In genomic region chr19:33821871-33822270, GRCh38 we compare ENCODE assay signal across 16 cellular contexts. TPM values are rescaled to one million over a fixed set of nuclear protein-coding genes. Genes with fewer than 3 reads are reported as not detected.
DNase-seq lines count a peak whose midpoint lies in the region; ATAC-seq, FAIRE-seq and TF ChIP-seq lines count a peak whose summit lies in the region.
"Had no signal": no experiment of that assay in that cellular context is flagged by ENCODE, and none has a peak within 500 bp of the region (broad histone marks: within the 10 kb centered on the region; RNA-seq: fewer than 3 reads in every experiment).

No MANE protein-coding gene starts in this region.

- no peak overlapping the region for H3K4me3 Mint-ChIP-seq in activated CD8-positive, alpha-beta memory T cell treated with anti-CD3 and anti-CD28 coated beads, Interleukin-2, amount 10 ng/mL, durations not matched to agents 7 days and 5 days
- no peak overlapping the region for H3K4me3 Mint-ChIP-seq in Calu3 (ENCODE audit: low read depth, unreplicated experiment)
- H3K4me3 Mint-ChIP-seq: activated CD4-positive, alpha-beta T cell treated with anti-CD3 and anti-CD28 coated beads for 36 hours; activated naive CD4-positive, alpha-beta T cell treated with anti-CD3 and anti-CD28 coated beads, Interleukin-2, amount 50 U/mL, for 24 hours had no signal

- FAIRE-seq in keratinocyte (lab: Jason Lieb, UNC), result peak; percentile 48
- FAIRE-seq: colon had no signal

- peak overlapping the region; percentile 20 for H3K4me2 ChIP-seq in keratinocyte (ENCODE audit: control insufficient read depth, extremely low read depth, insufficient read depth, low read depth, low read length)
- H3K4me2 ChIP-seq: A549, SK-N-SH had no signal

- TF ChIP-seq CTCF in RWPE2 (IDR thresholded peaks at IDR 0.05; ENCODE audit: poor library complexity, severe bottlenecking), result no peak
- TF ChIP-seq CTCF in keratinocyte (optimal IDR thresholded peaks at IDR 0.05 in 1 of 3, IDR thresholded peaks at IDR 0.05 in 1 of 3, conservative IDR thresholded peaks at IDR 0.05 in 1 of 3; ENCODE audit: extremely low read depth in 1 of 3, insufficient read depth in 2 of 3, low read length in 3 of 3), result no peak
- no peak for TF ChIP-seq CTCF in Calu3 (IDR thresholded peaks at IDR 0.05; ENCODE audit: unreplicated experiment)

- H2AFZ ChIP-seq in keratinocyte (ENCODE audit: control insufficient read depth, low read length), result no peak overlapping the region

- H3K9ac ChIP-seq in keratinocyte (ENCODE audit: control insufficient read depth, extremely low read depth, insufficient read depth, low read length), result no peak overlapping the region
- H3K9ac ChIP-seq: SK-N-SH had no signal

- H3K9me3 ChIP-seq in RWPE2 (ENCODE audit: severe bottlenecking), result no peaks in the 10 kb centered on the region
- no peaks in the 10 kb centered on the region for H3K9me3 ChIP-seq in keratinocyte (ENCODE audit: control insufficient read depth, low read depth, low read length)
- H3K9me3 ChIP-seq: A549, SK-N-SH, uterus had no signal

- DNase-seq in activated CD8-positive, alpha-beta memory T cell treated with anti-CD3 and anti-CD28 coated beads, Interleukin-2, amount 10 ng/mL, durations not matched to agents 7 days and 5 days, result peak; percentile 25
- no peak for DNase-seq in activated CD8-positive, alpha-beta memory T cell treated with anti-CD3 and anti-CD28 coated beads for 24 hours
- peak; percentile 18 for DNase-seq in EH (ENCODE audit: low read depth)
- no peak for DNase-seq in RWPE2 (ENCODE audit: low spot score)
- DNase-seq in keratinocyte (ENCODE audit: low read depth, low spot score), result no peak
- DNase-seq in NCI-H2081 treated with DMSO at 0.1 percent for 48 hours (lab: John Stamatoyannopoulos, UW), result no peak
- no peak for DNase-seq in Calu3
- no peak for DNase-seq in NCI-H748 treated with DMSO at 0.1 percent for 48 hours (lab: John Stamatoyannopoulos, UW)
- DNase-seq: activated CD4-positive, alpha-beta T cell treated with anti-CD3 and anti-CD28 coated beads for 36 hours; SK-N-SH; stimulated activated CD8-positive, alpha-beta memory T cell treated with anti-CD3 and anti-CD28 coated beads, Interleukin-4, amount 100 ng/mL, for 48 hours; substantia nigra; uterus had no signal

- intact Hi-C loops in Calu3 (cut with micrococcal nuclease; ENCODE audit: unreplicated experiment), result no loop called here

- H3K4me3 ChIP-seq in RWPE2 (ENCODE audit: severe bottlenecking) (no peak overlapping the region), keratinocyte (ENCODE audit: control insufficient read depth in 2 of 3, extremely low read depth in 1 of 3, insufficient read depth in 2 of 3, low read depth in 1 of 3, low read length in 3 of 3) (no peak overlapping the region)
- H3K4me3 ChIP-seq: A549, uterus had no signal

- CTCF ChIA-PET in activated CD8-positive, alpha-beta memory T cell treated with anti-CD3 and anti-CD28 coated beads, Interleukin-2, amount 10 ng/mL, durations not matched to agents 7 days and 5 days (lab: Charles Lee), result interaction anchor here (1.1 to 1.5 kb wide), 2 partner anchors 27 to 44 kb away, joined by 3 to 5 read pairs; no protein-coding TSS in a partner anchor
- CTCF ChIA-PET in Calu3 (lab: Charles Lee), result no interaction called here

- no peaks in the 10 kb centered on the region for H4K20me1 ChIP-seq in keratinocyte (ENCODE audit: control insufficient read depth, extremely low read depth, insufficient read depth, low read length)

- ATAC-seq in activated CD8-positive, alpha-beta memory T cell treated with anti-CD3 and anti-CD28 coated beads, Interleukin-2, amount 10 ng/mL, durations not matched to agents 7 days and 5 days, result no peak
- no peak for ATAC-seq in RWPE2 (ENCODE audit: low read depth)
- ATAC-seq: A549; activated CD4-positive, alpha-beta T cell treated with anti-CD3 and anti-CD28 coated beads for 36 hours had no signal

- H3K79me2 ChIP-seq in keratinocyte (ENCODE audit: control insufficient read depth, insufficient read depth, low read length), result no peaks in the 10 kb centered on the region

- no peaks in the 10 kb centered on the region for H3K36me3 Mint-ChIP-seq in activated CD8-positive, alpha-beta memory T cell treated with anti-CD3 and anti-CD28 coated beads, Interleukin-2, amount 10 ng/mL, durations not matched to agents 7 days and 5 days
- H3K36me3 Mint-ChIP-seq in Calu3 (ENCODE audit: insufficient read depth, unreplicated experiment), result peaks cover 12% of the 10 kb centered on the region
- H3K36me3 Mint-ChIP-seq: activated naive CD4-positive, alpha-beta T cell treated with anti-CD3 and anti-CD28 coated beads, Interleukin-2, amount 50 U/mL, for 24 hours had no signal

- H3K27ac Mint-ChIP-seq in activated CD8-positive, alpha-beta memory T cell treated with anti-CD3 and anti-CD28 coated beads, Interleukin-2, amount 10 ng/mL, durations not matched to agents 7 days and 5 days, result no peak overlapping the region
- no peak overlapping the region for H3K27ac Mint-ChIP-seq in Calu3 (ENCODE audit: unreplicated experiment)
- H3K27ac Mint-ChIP-seq: activated CD4-positive, alpha-beta T cell treated with anti-CD3 and anti-CD28 coated beads for 36 hours; activated naive CD4-positive, alpha-beta T cell treated with anti-CD3 and anti-CD28 coated beads, Interleukin-2, amount 50 U/mL, for 24 hours had no signal

- no peaks in the 10 kb centered on the region for H3K27me3 ChIP-seq in RWPE2 (ENCODE audit: insufficient read depth, poor library complexity, severe bottlenecking)
- H3K27me3 ChIP-seq in keratinocyte (ENCODE audit: control insufficient read depth, extremely low read depth, insufficient read depth, low read length), result no peaks in the 10 kb centered on the region
- H3K27me3 ChIP-seq: uterus had no signal

- H3K36me3 ChIP-seq in RWPE2 (ENCODE audit: low read depth), result no peaks in the 10 kb centered on the region
- no peaks in the 10 kb centered on the region for H3K36me3 ChIP-seq in keratinocyte (ENCODE audit: control insufficient read depth in 2 of 2, extremely low read depth in 1 of 2, insufficient read depth in 2 of 2, low read length in 2 of 2)
- H3K36me3 ChIP-seq: uterus had no signal

- H3K4me1 Mint-ChIP-seq in activated CD8-positive, alpha-beta memory T cell treated with anti-CD3 and anti-CD28 coated beads, Interleukin-2, amount 10 ng/mL, durations not matched to agents 7 days and 5 days, result peaks cover 21% of the 10 kb centered on the region
- H3K4me1 Mint-ChIP-seq in Calu3 (ENCODE audit: low read depth, unreplicated experiment), result peaks cover 7% of the 10 kb centered on the region

- peaks cover 22% of the 10 kb centered on the region for H3K4me1 ChIP-seq in RWPE2 (ENCODE audit: insufficient read depth, poor library complexity, severe bottlenecking)
- H3K4me1 ChIP-seq in keratinocyte (ENCODE audit: control insufficient read depth, extremely low read depth, insufficient read depth, low read length), result peaks cover 29% of the 10 kb centered on the region

- H3K9me3 Mint-ChIP-seq in activated CD8-positive, alpha-beta memory T cell treated with anti-CD3 and anti-CD28 coated beads, Interleukin-2, amount 10 ng/mL, durations not matched to agents 7 days and 5 days (ENCODE audit: low read depth), result no peaks in the 10 kb centered on the region
- no peaks in the 10 kb centered on the region for H3K9me3 Mint-ChIP-seq in Calu3 (ENCODE audit: low read depth, unreplicated experiment)
- H3K9me3 Mint-ChIP-seq: activated naive CD4-positive, alpha-beta T cell treated with anti-CD3 and anti-CD28 coated beads, Interleukin-2, amount 50 U/mL, for 24 hours had no signal

- no TSS peak for BruUV-seq in Calu3 (replicated peaks; lab: Mats Ljungman, UMichigan)

- peaks cover 2% of the 10 kb centered on the region for H3K9me1 ChIP-seq in keratinocyte (ENCODE audit: control insufficient read depth, extremely low read depth, insufficient read depth, low read length)

- dilution Hi-C loops in keratinocyte (cut with MboI; ENCODE audit: extremely low pct_ligation_motif_present, low sequenced_read_pairs), result no loop called here

- H3K27ac ChIP-seq in RWPE2 (ENCODE audit: poor library complexity, severe bottlenecking), result peak overlapping the region; percentile 93
- H3K27ac ChIP-seq in keratinocyte (ENCODE audit: control insufficient read depth, insufficient read depth, low read length), result peak overlapping the region; percentile 36
- H3K27ac ChIP-seq: A549 had no signal

- peaks cover 23% of the 10 kb centered on the region for H3K27me3 Mint-ChIP-seq in activated CD8-positive, alpha-beta memory T cell treated with anti-CD3 and anti-CD28 coated beads, Interleukin-2, amount 10 ng/mL, durations not matched to agents 7 days and 5 days
- peaks cover 11% of the 10 kb centered on the region for H3K27me3 Mint-ChIP-seq in Calu3 (ENCODE audit: unreplicated experiment)

RNA-seq across cellular contexts. Expression of gene KCTD15, which starts 25.2 kb away (rescaled TPM):
- total RNA-seq in activated CD8-positive, alpha-beta memory T cell treated with anti-CD3 and anti-CD28 coated beads, Interleukin-2, amount 10 ng/mL, durations not matched to agents 7 days and 5 days, result 1 to 10 TPM in 1 of 2 experiments, under 1 TPM in 1; 0.67 to 1.7 TPM
- 16.2 to 27.1 TPM (median 18.6 TPM) in 3 replicates for polyA plus RNA-seq in keratinocyte
- 7.2 TPM for polyA plus RNA-seq in keratinocyte (2011; ENCODE audit: low read depth)
- polyA plus RNA-seq in keratinocyte (2011; cell fraction: cytosol; rRNA removed), result 11.9 and 22.2 TPM in 2 replicates
- polyA plus RNA-seq in keratinocyte (2011; cell fraction: nucleus; rRNA removed), result 30.2 and 37.8 TPM in 2 replicates
- polyA plus RNA-seq in keratinocyte (2012; ENCODE audit: low replicate concordance), result 13.3 and 22.3 TPM in 2 replicates
- 12.6 to 18.9 TPM (median 14.5 TPM) in 3 replicates for polyA minus RNA-seq in keratinocyte
- polyA minus RNA-seq in keratinocyte (2011; cell fraction: cytosol; rRNA and poly(A)+ RNA removed), result 25.1 TPM
- 10.9 and 12.5 TPM in 2 replicates for polyA minus RNA-seq in keratinocyte (2011; cell fraction: nucleus; rRNA and poly(A)+ RNA removed)
- total RNA-seq in Calu3 (2022), result 12.5 and 18.6 TPM in 2 replicates

Comparison
In these comparisons a context has a peak if more than half of its experiments do, and no peak if none do; other contexts are left out.
1. DNase-seq: peak in activated CD8-positive, alpha-beta memory T cell treated with anti-CD3 and anti-CD28 coated beads, Interleukin-2, amount 10 ng/mL, durations not matched to agents 7 days and 5 days (single experiment) and EH (single experiment); none in activated CD8-positive, alpha-beta memory T cell treated with anti-CD3 and anti-CD28 coated beads for 24 hours (single experiment), RWPE2 (single experiment), keratinocyte (single experiment), NCI-H2081 treated with DMSO at 0.1 percent for 48 hours (single experiment), Calu3 (single experiment) and NCI-H748 treated with DMSO at 0.1 percent for 48 hours (single experiment).